29 cellular contexts compared by ENCODE assay signal in genomic region chr2:6579281-6579680, GRCh38.
"Had no signal": no experiment of that assay in that cellular context is flagged by ENCODE, and none has a peak within 500 bp of the region (broad histone marks: within the 10 kb centered on the region; RNA-seq: fewer than 3 reads in every experiment).

No MANE protein-coding gene starts in this region.

- H3K36me3 ChIP-seq: stomach, suprapubic skin, thoracic aorta, thyroid gland, tibial artery, tibial nerve, transverse colon, upper lobe of left lung, upper lobe of right lung, uterus, vagina had no signal

- H3K9me3 Mint-ChIP-seq: stimulated activated memory B cell treated with anti-CD40 and anti-IgM and Interleukin-4, amounts not matched to agents 10 μg/mL and 1 μg/mL and 100 μg/mL, for 72 hours; stimulated activated naive CD8-positive, alpha-beta T cell treated with anti-CD3 and anti-CD28 coated beads, Interleukin-15, amount 100 ng/mL, for 72 hours; stimulated activated naive CD8-positive, alpha-beta T cell treated with anti-CD3 and anti-CD28 coated beads, Interleukin-15, Interleukin-2, amounts not matched to agents 100 ng/mL and 50 ng/mL, for 24 hours; type B pancreatic cell had no signal

- FAIRE-seq: urothelium cell line had no signal

- H3K36me3 Mint-ChIP-seq: stimulated activated effector memory CD8-positive, alpha-beta T cell treated with anti-CD3 and anti-CD28 coated beads, Interleukin-12 subunit alpha, Interleukin-12 subunit beta, amount 100 ng/mL, for 72 hours; stimulated activated memory B cell treated with anti-CD40 and anti-IgM and Interleukin-4, amounts not matched to agents 10 μg/mL and 1 μg/mL and 100 μg/mL, for 72 hours; stimulated activated naive B cell treated with anti-CD40 and anti-IgM and Interleukin-4, amounts not matched to agents 10 μg/mL and 1 μg/mL and 100 μg/mL, for 72 hours; type B pancreatic cell had no signal

- H3K27ac ChIP-seq: stomach, suprapubic skin, testis, thoracic aorta, thyroid gland, tibial artery, tibial nerve, transverse colon, upper lobe of left lung, upper lobe of right lung, uterus, vagina had no signal

- H3K27ac Mint-ChIP-seq: stimulated activated effector memory CD8-positive, alpha-beta T cell treated with anti-CD3 and anti-CD28 coated beads, Interleukin-12 subunit alpha, Interleukin-12 subunit beta, amount 100 ng/mL, for 72 hours; stimulated activated memory B cell treated with anti-CD40 and anti-IgM and Interleukin-4, amounts not matched to agents 10 μg/mL and 1 μg/mL and 100 μg/mL, for 72 hours; stimulated activated naive B cell treated with anti-CD40 and anti-IgM and Interleukin-4, amounts not matched to agents 10 μg/mL and 1 μg/mL and 100 μg/mL, for 72 hours; stimulated activated naive CD8-positive, alpha-beta T cell treated with anti-CD3 and anti-CD28 coated beads, Interleukin-15, amount 100 ng/mL, for 72 hours; stimulated activated naive CD8-positive, alpha-beta T cell treated with anti-CD3 and anti-CD28 coated beads, Interleukin-15, Interleukin-2, amounts not matched to agents 100 ng/mL and 50 ng/mL, for 24 hours; type B pancreatic cell had no signal

- H3K4me3 ChIP-seq: stomach, suprapubic skin, testis, thoracic aorta, thyroid gland, tibial artery, tibial nerve, transverse colon, upper lobe of left lung, upper lobe of right lung, uterus, vagina had no signal

- H3K4me3 Mint-ChIP-seq: stimulated activated effector memory CD8-positive, alpha-beta T cell treated with anti-CD3 and anti-CD28 coated beads, Interleukin-12 subunit alpha, Interleukin-12 subunit beta, amount 100 ng/mL, for 72 hours; stimulated activated memory B cell treated with anti-CD40 and anti-IgM and Interleukin-4, amounts not matched to agents 10 μg/mL and 1 μg/mL and 100 μg/mL, for 72 hours; stimulated activated naive B cell treated with anti-CD40 and anti-IgM and Interleukin-4, amounts not matched to agents 10 μg/mL and 1 μg/mL and 100 μg/mL, for 72 hours; stimulated activated naive CD8-positive, alpha-beta T cell treated with anti-CD3 and anti-CD28 coated beads, Interleukin-15, amount 100 ng/mL, for 72 hours; stimulated activated naive CD8-positive, alpha-beta T cell treated with anti-CD3 and anti-CD28 coated beads, Interleukin-15, Interleukin-2, amounts not matched to agents 100 ng/mL and 50 ng/mL, for 24 hours; type B pancreatic cell had no signal

- H3K4me1 ChIP-seq: stomach, suprapubic skin, testis, thyroid gland, tibial artery, tibial nerve, transverse colon, upper lobe of left lung, upper lobe of right lung, uterus, vagina had no signal

- H3K9me3 ChIP-seq: stomach, suprapubic skin, testis, thoracic aorta, thyroid gland, tibial artery, tibial nerve, transverse colon, upper lobe of left lung, upper lobe of right lung, uterus, vagina had no signal

- H3K27me3 ChIP-seq: stomach, suprapubic skin, testis, thyroid gland, tibial artery, tibial nerve, transverse colon, upper lobe of left lung, upper lobe of right lung, uterus, vagina had no signal

- H3K4me1 Mint-ChIP-seq: stimulated activated effector memory CD8-positive, alpha-beta T cell treated with anti-CD3 and anti-CD28 coated beads, Interleukin-12 subunit alpha, Interleukin-12 subunit beta, amount 100 ng/mL, for 72 hours; stimulated activated memory B cell treated with anti-CD40 and anti-IgM and Interleukin-4, amounts not matched to agents 10 μg/mL and 1 μg/mL and 100 μg/mL, for 72 hours; stimulated activated naive B cell treated with anti-CD40 and anti-IgM and Interleukin-4, amounts not matched to agents 10 μg/mL and 1 μg/mL and 100 μg/mL, for 72 hours; stimulated activated naive CD8-positive, alpha-beta T cell treated with anti-CD3 and anti-CD28 coated beads, Interleukin-15, amount 100 ng/mL, for 72 hours had no signal

- ATAC-seq: stimulated activated effector memory CD8-positive, alpha-beta T cell treated with anti-CD3 and anti-CD28 coated beads, Interleukin-12 subunit alpha, Interleukin-12 subunit beta, amount 100 ng/mL, for 72 hours; stimulated activated memory B cell treated with anti-CD40 and anti-IgM and Interleukin-4, amounts not matched to agents 10 μg/mL and 1 μg/mL and 100 μg/mL, for 72 hours; stimulated activated naive B cell treated with anti-CD40 and anti-IgM and Interleukin-4, amounts not matched to agents 10 μg/mL and 1 μg/mL and 100 μg/mL, for 72 hours; stimulated activated naive CD8-positive, alpha-beta T cell treated with anti-CD3 and anti-CD28 coated beads, Interleukin-15, amount 100 ng/mL, for 72 hours; stimulated activated naive CD8-positive, alpha-beta T cell treated with anti-CD3 and anti-CD28 coated beads, Interleukin-15, Interleukin-2, amounts not matched to agents 100 U/mL and 50 U/mL, for 24 hours; upper lobe of right lung had no signal

- H3K27me3 Mint-ChIP-seq: stimulated activated naive CD8-positive, alpha-beta T cell treated with anti-CD3 and anti-CD28 coated beads, Interleukin-15, amount 100 ng/mL, for 72 hours; stimulated activated naive CD8-positive, alpha-beta T cell treated with anti-CD3 and anti-CD28 coated beads, Interleukin-15, Interleukin-2, amounts not matched to agents 100 ng/mL and 50 ng/mL, for 24 hours; type B pancreatic cell had no signal

- DNase-seq: stimulated activated CD4-positive, alpha-beta T cell treated with anti-CD3 and anti-CD28 coated beads, Interleukin-2, amount 100 ng/mL, for 48 hours; stimulated activated CD4-positive, alpha-beta T cell treated with anti-CD3 and anti-CD28 coated beads, Interleukin-4, amount 100 ng/mL, for 1 hour; stimulated activated CD4-positive, alpha-beta T cell treated with anti-CD3 and anti-CD28 coated beads, Interleukin-4, amount 100 ng/mL, for 24 hours; stimulated activated CD4-positive, alpha-beta T cell treated with anti-CD3 and anti-CD28 coated beads, Interleukin-4, amount 100 ng/mL, for 4 hours; stimulated activated CD8-positive, alpha-beta memory T cell treated with anti-CD3 and anti-CD28 coated beads, Interleukin-4, amount 100 ng/mL, for 48 hours; stimulated activated naive B cell treated with anti-CD40 and anti-IgM and Interleukin-4, amounts not matched to agents 10 μg/mL and 1 μg/mL and 100 μg/mL, for 72 hours; stimulated activated naive CD4-positive, alpha-beta T cell; stimulated activated naive CD4-positive, alpha-beta T cell treated with Interleukin-2 at 50 U/mL for 16 hours; stimulated activated naive CD8-positive, alpha-beta T cell treated with anti-CD3 and anti-CD28 coated beads, Interleukin-15, amount 100 ng/mL, for 72 hours; stimulated activated naive CD8-positive, alpha-beta T cell treated with anti-CD3 and anti-CD28 coated beads, Interleukin-15, Interleukin-2, amounts not matched to agents 100 U/mL and 50 U/mL, for 24 hours; stomach; substantia nigra; testis; thyroid gland; tibial artery; transverse colon; trophoblast cell; upper lobe of left lung; upper lobe of right lung; uterus had no signal
